ENCODE assay signal across 8 cellular contexts in the genomic region with DNA sequence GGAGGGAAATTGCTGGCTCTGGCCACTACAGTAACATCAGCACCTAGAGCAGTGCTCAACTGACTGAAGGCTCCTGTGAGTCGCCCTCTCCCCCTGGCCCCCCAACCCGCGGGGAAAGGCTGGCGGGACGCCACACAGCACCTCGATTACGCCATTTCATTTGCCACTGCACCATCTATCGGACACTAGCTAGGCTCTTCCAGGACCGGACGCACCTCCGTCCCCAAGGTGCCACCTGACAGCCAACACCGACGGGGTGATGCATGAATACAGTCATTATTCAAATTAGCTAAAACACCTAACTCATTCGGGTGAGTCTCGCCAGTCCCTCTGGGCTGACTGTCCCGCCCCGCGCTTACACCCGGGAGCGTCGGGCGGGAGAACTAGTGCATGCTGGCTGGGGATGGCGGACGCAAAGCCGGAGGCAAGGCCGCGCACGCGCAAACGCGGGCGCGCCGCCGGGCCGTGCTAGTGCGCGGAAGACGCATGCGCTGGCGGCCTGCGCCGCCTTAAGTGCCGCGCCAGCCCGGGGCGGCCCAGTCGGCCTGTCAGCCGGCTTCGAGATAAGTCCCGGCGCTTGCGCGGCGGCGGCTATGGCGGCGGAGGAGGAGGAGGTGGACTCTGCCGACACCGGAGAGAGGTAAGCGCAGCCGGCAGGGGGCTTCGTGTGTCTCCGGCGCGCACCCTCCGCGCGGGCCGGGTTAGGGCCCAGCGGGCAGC. TPM values are rescaled to one million over a fixed set of nuclear protein-coding genes. Genes with fewer than 3 reads are reported as not detected.
DNase-seq lines count a peak whose midpoint lies in the region; ATAC-seq and TF ChIP-seq lines count a peak whose summit lies in the region.

A gene (plus strand): TSS at position 539 of the 720 bp plus-strand sequence. CDS start 55 bp downstream, at position 594.

- H3K27ac ChIP-seq in ovary (peak within 1 kb of the TSS; percentile 65 to 80), thyroid gland (peak within 1 kb of the TSS; percentile 94 to 96 (median 94))

- peak within 1 kb of the TSS; percentile 84 for H3K27ac Mint-ChIP-seq in activated naive CD8-positive, alpha-beta T cell treated with anti-CD3 and anti-CD28 coated beads for 36 hours

- 0 to 1% (median 0%) methylated on average over 14 to 71 of the region's 71 CpGs for WGBS in ovary, 3 donors
- 0% methylated on average over 7 of the region's 71 CpGs; no CpG with 5 or more reads in 1 of the 2 donors for WGBS in thyroid gland, 2 donors

- peak within 1 kb of the TSS; percentile 82 for H3K4me3 Mint-ChIP-seq in activated naive CD8-positive, alpha-beta T cell treated with anti-CD3 and anti-CD28 coated beads for 36 hours

- peak; percentile 99 for TF ChIP-seq POLR2A in GM10847 (IDR thresholded peaks at IDR 0.05; ENCODE audit: extremely low read depth, insufficient read length)
- TF ChIP-seq POLR2A in NB4 (IDR thresholded peaks at IDR 0.05; ENCODE audit: extremely low read depth, insufficient read length), result peak; percentile 99
- TF ChIP-seq POLR2A in ovary (IDR thresholded peaks at IDR 0.05), result peak; percentile 97
- peak; percentile 86 to 98 for TF ChIP-seq POLR2A in thyroid gland (IDR thresholded peaks at IDR 0.05)

- DNase-seq in NB4 (ENCODE audit: low read depth) (peak; percentile 95), SKM-1 treated with dmso at 0.1 percent for 144 hours (lab: John Stamatoyannopoulos, UW; ENCODE audit: unreplicated experiment) (peak; percentile 82), head of caudate nucleus (peak; percentile 70 to 94 (median 90)), ovary (peak; percentile 86 to 95 (median 91)), thyroid gland (peak; percentile 91)
- DNase-seq in activated naive CD8-positive, alpha-beta T cell treated with anti-CD3 and anti-CD28 coated beads for 36 hours, result peak; percentile 93

- H3K27me3 Mint-ChIP-seq in activated naive CD8-positive, alpha-beta T cell treated with anti-CD3 and anti-CD28 coated beads for 36 hours, result no peaks in the 10 kb centered on the region

- no peaks in the 10 kb centered on the region for H3K9me3 Mint-ChIP-seq in activated naive CD8-positive, alpha-beta T cell treated with anti-CD3 and anti-CD28 coated beads for 36 hours

- peaks cover 27% of the 10 kb centered on the region for H3K4me1 Mint-ChIP-seq in activated naive CD8-positive, alpha-beta T cell treated with anti-CD3 and anti-CD28 coated beads for 36 hours

- peak; percentile 85 for ATAC-seq in HG02571 (IDR thresholded peaks at IDR 0.05; ENCODE audit: unreplicated experiment)

- no peaks in the 10 kb centered on the region for H3K27me3 ChIP-seq in ovary
- H3K27me3 ChIP-seq in thyroid gland, result no peaks in the 10 kb centered on the region

- H3K4me1 ChIP-seq in ovary (ENCODE audit: insufficient read depth) (peaks cover 6% of the 10 kb centered on the region), thyroid gland (peaks cover 15 to 18% of the 10 kb centered on the region in 2 donors)

- peaks cover 7% of the 10 kb centered on the region for H3K36me3 Mint-ChIP-seq in activated naive CD8-positive, alpha-beta T cell treated with anti-CD3 and anti-CD28 coated beads for 36 hours

- peak within 1 kb of the TSS; percentile 89 for H3K4me3 ChIP-seq in NB4 (ENCODE audit: low read depth, low read length)
- peak within 1 kb of the TSS; percentile 79 for H3K4me3 ChIP-seq in ovary
- H3K4me3 ChIP-seq in thyroid gland (replicated peaks in 1 of 3), result peak within 1 kb of the TSS; percentile 45 to 88 (median 71)

- TF ChIP-seq CTCF in NB4 (IDR thresholded peaks at IDR 0.05; ENCODE audit: low read depth, low read length) (peak; percentile 16), ovary (IDR thresholded peaks at IDR 0.05) (peak in 1 of 3 donors; percentile 31), thyroid gland (IDR thresholded peaks at IDR 0.05) (peak in 3 of 6 experiments; percentile 3 to 16 (median 6))

- H3K9me3 ChIP-seq in ovary (no peaks in the 10 kb centered on the region), thyroid gland (no peaks in the 10 kb centered on the region)

- intact Hi-C loops in head of caudate nucleus (cut with DNase I), result loop anchor here (2.0 kb wide), 1 partner anchor 68 kb away; a partner anchor contains a TSS
- intact Hi-C loops in ovary (cut with DNase I), result loop anchor here in 1 of 4 donors (10.0 kb wide), 1 partner anchor 66 kb away; a partner anchor contains a TSS
- intact Hi-C loops in thyroid gland (cut with DNase I), result loop anchor here (5.0 kb wide), 1 partner anchor 67 kb away; no protein-coding TSS in a partner anchor

- no peaks in the 10 kb centered on the region for H3K36me3 ChIP-seq in ovary
- no peaks in the 10 kb centered on the region for H3K36me3 ChIP-seq in thyroid gland

- no peak for TF ChIP-seq EP300 in ovary (IDR thresholded peaks at IDR 0.05)

RNA-seq across cellular contexts. Expression of the gene that starts here (rescaled TPM):
- total RNA-seq in activated naive CD8-positive, alpha-beta T cell treated with anti-CD3 and anti-CD28 coated beads for 36 hours, result 10 to 100 TPM; 11.4 to 12.1 TPM
- 10 to 100 TPM in 6 of 7 donors, 1 to 10 TPM in 1; 8.9 to 14.1 (median 11.3) TPM for total RNA-seq in ovary
- 10 to 100 TPM in 1 of 2 donors, 1 to 10 TPM in 1; 4.4 to 36.2 TPM for polyA plus RNA-seq in ovary
- total RNA-seq in thyroid gland, result 10 to 100 TPM; 33.1 to 45.4 (median 36.6) TPM

Comparison
In these comparisons a context has a peak if more than half of its experiments do, and no peak if none do; other contexts are left out.
1. Peak in every context shown above with its lines: DNase-seq, ATAC-seq, H3K4me3 ChIP-seq and H3K27ac ChIP-seq.